ENCODE assay signal across 30 cellular contexts in the genomic region with DNA sequence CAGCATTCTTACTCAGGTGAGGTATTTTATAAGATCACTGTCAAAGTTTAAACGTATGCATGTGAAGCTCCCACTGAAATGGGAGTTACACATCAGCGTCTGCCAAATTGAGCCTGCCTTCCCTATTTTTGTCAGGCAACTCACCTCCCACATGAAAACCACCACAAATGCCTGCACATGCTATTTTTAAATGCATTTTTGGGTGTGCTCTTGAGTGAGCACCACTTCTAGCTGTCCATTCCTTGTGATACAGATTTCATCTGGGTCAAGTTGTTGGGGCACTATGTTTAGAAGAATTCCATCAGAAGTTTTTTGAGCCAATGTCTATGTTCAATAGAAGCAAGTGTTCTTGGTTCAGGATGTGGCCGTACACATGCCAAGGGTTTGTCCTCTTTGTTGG.
"Had no signal": no experiment of that assay in that cellular context is flagged by ENCODE, and none has a peak within 500 bp of the region (broad histone marks: within the 10 kb centered on the region; RNA-seq: fewer than 3 reads in every experiment).

No MANE protein-coding gene starts in this region.

- DNase-seq: activated CD4-positive, alpha-beta memory T cell treated with anti-CD3 and anti-CD28 coated beads for 36 hours; activated CD4-positive, alpha-beta T cell treated with anti-CD3 and anti-CD28 coated beads for 36 hours; activated CD4-positive, alpha-beta T cell treated with anti-CD3 and anti-CD28 coated beads, Interleukin-2, amount 10 ng/mL, durations not matched to agents 24 days and 14 days; activated CD4-positive, CD25-positive, alpha-beta regulatory T cell; activated CD4-positive, CD25-positive, alpha-beta regulatory T cell treated with anti-CD3 and anti-CD28 coated beads, Interleukin-2, amount 50 U/mL, for 72 hours; activated CD8-positive, alpha-beta memory T cell treated with anti-CD3 and anti-CD28 coated beads, Interleukin-2, amount 10 ng/mL, durations not matched to agents 7 days and 5 days; activated CD8-positive, alpha-beta memory T cell treated with anti-CD3 and anti-CD28 coated beads, Interleukin-2, amount 50 U/mL, for 4 hours; activated CD8-positive, alpha-beta T cell treated with anti-CD3 and anti-CD28 coated beads, Interleukin-2, amount 10 ng/mL, durations not matched to agents 7 days and 5 days; activated effector memory CD4-positive, alpha-beta T cell treated with anti-CD3 and anti-CD28 coated beads, Interleukin-2, amount 50 U/mL, for 16 hours; activated naive CD4-positive, alpha-beta T cell treated with anti-CD3 and anti-CD28 coated beads for 36 hours; activated naive CD8-positive, alpha-beta T cell treated with anti-CD3 and anti-CD28 coated beads, Interleukin-2, amount 10 ng/mL, durations not matched to agents 7 days and 5 days; activated T-cell treated with anti-CD3 and anti-CD28 coated beads, Interleukin-2, amount 50 U/mL, for 1 hour; activated T-cell treated with anti-CD3 and anti-CD28 coated beads, Interleukin-2, amount 50 U/mL, for 48 hours; effector memory CD4-positive, alpha-beta T cell; endodermal cell; foreskin fibroblast; T-helper 1 cell; T-helper 17 cell; T1000 had no signal

- H3K4me1 ChIP-seq: ascending aorta, breast epithelium had no signal

- H3K4me3 ChIP-seq: ascending aorta, breast epithelium, coronary artery, dorsolateral prefrontal cortex had no signal

- H3K9me3 ChIP-seq: ascending aorta, breast epithelium had no signal

- H3K27me3 ChIP-seq: ascending aorta, breast epithelium, dorsolateral prefrontal cortex had no signal

- H3K36me3 ChIP-seq: ascending aorta, breast epithelium had no signal

- H3K27ac ChIP-seq: ascending aorta, breast epithelium, coronary artery, dorsolateral prefrontal cortex had no signal

- H3K36me3 Mint-ChIP-seq: activated CD4-positive, alpha-beta memory T cell treated with anti-CD3 and anti-CD28 coated beads for 36 hours; activated CD8-positive, alpha-beta memory T cell treated with anti-CD3 and anti-CD28 coated beads, Interleukin-2, amount 10 ng/mL, durations not matched to agents 7 days and 5 days; activated naive CD4-positive, alpha-beta T cell treated with anti-CD3 and anti-CD28 coated beads, Interleukin-2, amount 50 U/mL, for 24 hours; activated naive CD8-positive, alpha-beta T cell treated with anti-CD3 and anti-CD28 coated beads, Interleukin-2, amount 10 ng/mL, durations not matched to agents 7 days and 5 days; brain had no signal

- ATAC-seq: activated CD4-positive, alpha-beta T cell treated with anti-CD3 and anti-CD28 coated beads for 36 hours; activated CD8-positive, alpha-beta memory T cell treated with anti-CD3 and anti-CD28 coated beads, Interleukin-2, amount 10 ng/mL, durations not matched to agents 7 days and 5 days; activated CD8-positive, alpha-beta T cell treated with anti-CD3 and anti-CD28 coated beads, Interleukin-2, amount 10 ng/mL, durations not matched to agents 7 days and 5 days; esophagus mucosa; T-helper 17 cell had no signal

- H3K27ac Mint-ChIP-seq: activated CD4-positive, alpha-beta memory T cell treated with anti-CD3 and anti-CD28 coated beads for 36 hours; activated CD4-positive, alpha-beta T cell treated with anti-CD3 and anti-CD28 coated beads for 36 hours; activated CD4-positive, alpha-beta T cell treated with anti-CD3 and anti-CD28 coated beads, Interleukin-2, amount 10 ng/mL, durations not matched to agents 24 days and 14 days; activated CD8-positive, alpha-beta memory T cell treated with anti-CD3 and anti-CD28 coated beads, Interleukin-2, amount 10 ng/mL, durations not matched to agents 7 days and 5 days; activated CD8-positive, alpha-beta T cell treated with anti-CD3 and anti-CD28 coated beads, Interleukin-2, amount 10 ng/mL, durations not matched to agents 7 days and 5 days; activated naive CD4-positive, alpha-beta T cell treated with anti-CD3 and anti-CD28 coated beads for 36 hours; activated naive CD4-positive, alpha-beta T cell treated with anti-CD3 and anti-CD28 coated beads, Interleukin-2, amount 50 U/mL, for 24 hours; activated naive CD8-positive, alpha-beta T cell treated with anti-CD3 and anti-CD28 coated beads, Interleukin-2, amount 10 ng/mL, durations not matched to agents 7 days and 5 days; activated T-helper 1 cell treated with anti-CD3 and anti-CD28 coated beads, Interleukin-12 subunit alpha, Interleukin-12 subunit beta, Interleukin-2, Interleukin-4 antibody, amounts not matched to agents 30 ng/mL and 10 ng/mL and 1 ng/mL, durations not matched to agents 14 hours and 24 hours and 36 hours; activated T-helper 2 cell treated with anti-CD3 and anti-CD28 coated beads, Interferon-gamma antibody, Interleukin-2, Interleukin-4, amounts not matched to agents 10 μg/mL and 5 μg/mL and 100 μg/mL, durations not matched to agents 14 hours and 24 hours and 36 hours; brain; dendritic cell treated with granulocyte-macrophage colony-stimulating factor and Interleukin-4, amounts not matched to agents 40 ng/mL and 50 ng/mL, for 4 days; endodermal cell; T-helper 17 cell; T-helper 2 cell treated with Interferon-gamma antibody and Interleukin-4, amounts not matched to agents 5 μg/mL and 100 μg/mL, for 36 hours had no signal

- H3K9me3 Mint-ChIP-seq: activated CD4-positive, alpha-beta memory T cell treated with anti-CD3 and anti-CD28 coated beads for 36 hours; activated CD4-positive, alpha-beta T cell treated with anti-CD3 and anti-CD28 coated beads, Interleukin-2, amount 10 ng/mL, durations not matched to agents 24 days and 14 days; activated naive CD4-positive, alpha-beta T cell treated with anti-CD3 and anti-CD28 coated beads for 36 hours; activated naive CD4-positive, alpha-beta T cell treated with anti-CD3 and anti-CD28 coated beads, Interleukin-2, amount 50 U/mL, for 24 hours; activated naive CD8-positive, alpha-beta T cell treated with anti-CD3 and anti-CD28 coated beads, Interleukin-2, amount 10 ng/mL, durations not matched to agents 7 days and 5 days; activated T-helper 1 cell treated with anti-CD3 and anti-CD28 coated beads, Interleukin-12 subunit alpha, Interleukin-12 subunit beta, Interleukin-2, Interleukin-4 antibody, amounts not matched to agents 30 ng/mL and 10 ng/mL and 1 ng/mL, durations not matched to agents 14 hours and 24 hours and 36 hours; activated T-helper 2 cell treated with anti-CD3 and anti-CD28 coated beads, Interferon-gamma antibody, Interleukin-2, Interleukin-4, amounts not matched to agents 10 μg/mL and 5 μg/mL and 100 μg/mL, durations not matched to agents 14 hours and 24 hours and 36 hours; brain; endodermal cell; T-helper 2 cell treated with Interferon-gamma antibody and Interleukin-4, amounts not matched to agents 5 μg/mL and 100 μg/mL, for 36 hours had no signal
